25 cellular contexts compared by ENCODE assay signal in the genomic region with DNA sequence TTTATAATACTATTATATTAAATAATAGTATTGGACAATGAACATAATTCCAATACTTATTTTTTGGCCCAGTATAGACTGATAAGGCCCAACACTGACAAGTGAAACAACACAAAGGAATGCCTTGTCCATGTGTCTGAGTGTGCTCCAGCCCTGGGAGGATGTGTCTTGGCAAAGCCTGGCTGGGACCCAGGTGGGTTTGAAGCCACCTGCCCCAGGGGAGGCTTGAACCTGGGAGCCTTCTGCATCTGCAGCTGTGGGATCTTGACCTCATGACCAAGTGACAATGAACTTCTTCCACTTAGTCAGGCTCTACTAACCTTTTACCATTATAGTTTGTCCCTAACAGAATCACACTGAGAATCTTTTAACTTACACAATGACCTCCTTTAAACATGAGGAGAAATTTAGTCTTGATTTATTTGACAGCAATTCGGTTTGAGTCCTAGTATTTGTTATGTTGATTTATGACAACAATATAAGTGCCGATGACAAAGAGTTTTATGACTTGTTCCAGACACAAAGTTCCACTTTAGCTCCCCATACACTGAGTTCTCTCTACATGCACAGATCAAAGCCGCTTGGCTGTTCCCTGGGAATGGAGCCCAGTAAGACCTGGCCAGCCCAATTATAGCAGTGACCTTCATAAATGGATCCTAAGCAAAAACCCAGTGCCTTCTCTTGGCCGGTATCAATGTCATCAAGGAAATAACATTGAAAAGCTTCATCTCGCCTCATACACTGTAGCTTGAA.
"Had no signal": no experiment of that assay in that cellular context is flagged by ENCODE, and none has a peak within 500 bp of the region (broad histone marks: within the 10 kb centered on the region; RNA-seq: fewer than 3 reads in every experiment).

No MANE protein-coding gene starts in this region.

- H3K36me3 ChIP-seq: colonic mucosa, esophagus squamous epithelium, lower lobe of right lung, uterus had no signal

- H3K27ac ChIP-seq: colonic mucosa, epithelial cell of prostate, esophagus squamous epithelium, lower lobe of right lung, skin epidermis, testis, uterus had no signal

- H3K4me3 ChIP-seq: colonic mucosa, esophagus squamous epithelium, lower lobe of right lung, skin epidermis, testis, uterus had no signal

- H3K4me1 ChIP-seq: colonic mucosa, esophagus squamous epithelium, lower lobe of right lung, testis, uterus had no signal

- DNase-seq: activated CD4-positive, alpha-beta T cell treated with anti-CD3 and anti-CD28 coated beads for 36 hours; activated CD4-positive, CD25-positive, alpha-beta regulatory T cell; activated CD8-positive, alpha-beta memory T cell treated with anti-CD3 and anti-CD28 coated beads, Interleukin-2, amount 10 ng/mL, durations not matched to agents 7 days and 5 days; activated CD8-positive, alpha-beta T cell treated with anti-CD3 and anti-CD28 coated beads, Interleukin-2, amount 10 ng/mL, durations not matched to agents 7 days and 5 days; activated naive CD4-positive, alpha-beta T cell; activated T-cell treated with anti-CD3 and anti-CD28 coated beads, Interleukin-2, amount 50 U/mL, for 72 hours; cerebellar nuclear complex; colonic mucosa; effector CD8-positive, alpha-beta T cell; esophagus squamous epithelium; foreskin melanocyte; islet precursor cell; lower lobe of right lung; mesenchymal stem cell; natural killer cell; stimulated activated CD4-positive, alpha-beta T cell treated with anti-CD3 and anti-CD28 coated beads, Interleukin-15, amount 100 ng/mL, for 24 hours; stimulated activated CD4-positive, alpha-beta T cell treated with anti-CD3 and anti-CD28 coated beads, Interleukin-2, amount 100 ng/mL, for 24 hours; stimulated activated naive CD4-positive, alpha-beta T cell; testis; trophoblast cell; uterus had no signal

- H3K27me3 ChIP-seq: colonic mucosa, esophagus squamous epithelium, testis, uterus had no signal

- FAIRE-seq: endometrium had no signal

- H3K9me3 ChIP-seq: colonic mucosa, esophagus squamous epithelium, lower lobe of right lung, testis, uterus had no signal

- ATAC-seq: activated CD4-positive, alpha-beta T cell treated with anti-CD3 and anti-CD28 coated beads for 36 hours; activated CD8-positive, alpha-beta memory T cell treated with anti-CD3 and anti-CD28 coated beads, Interleukin-2, amount 10 ng/mL, durations not matched to agents 7 days and 5 days; activated CD8-positive, alpha-beta T cell treated with anti-CD3 and anti-CD28 coated beads, Interleukin-2, amount 10 ng/mL, durations not matched to agents 7 days and 5 days; activated T-cell treated with anti-CD3 and anti-CD28 coated beads, Interleukin-2, amount 50 U/mL, for 72 hours; lower lobe of right lung; natural killer cell; sciatic nerve had no signal
